1 cellular context compared by ENCODE assay signal in the genomic region with DNA sequence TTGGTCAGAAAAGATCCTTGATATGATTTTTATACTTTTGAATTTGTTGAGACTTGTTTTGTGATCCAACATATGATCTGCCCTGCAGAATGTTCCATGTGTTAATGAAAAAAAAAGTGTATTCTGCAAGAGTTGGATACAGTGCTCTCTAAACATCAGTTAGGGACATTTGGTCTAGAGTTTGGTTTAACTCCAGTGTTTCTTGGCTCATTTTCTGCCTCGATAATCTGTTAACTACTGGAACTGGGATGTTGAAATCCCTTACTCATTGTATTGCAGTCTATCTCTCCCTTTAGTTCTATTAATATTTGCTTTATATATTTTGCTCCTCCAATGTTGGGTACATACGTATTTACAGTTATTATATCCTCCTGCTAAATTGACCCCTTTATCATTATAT.
TF ChIP-seq lines count a peak whose summit lies in the region.

No MANE protein-coding gene starts in this region.

TF ChIP-seq in IMR-90, 13 proteins besides CTCF, POLR2A, EP300 and RAD21 (continued from another document):
- TF ChIP-seq, protein P1, sequence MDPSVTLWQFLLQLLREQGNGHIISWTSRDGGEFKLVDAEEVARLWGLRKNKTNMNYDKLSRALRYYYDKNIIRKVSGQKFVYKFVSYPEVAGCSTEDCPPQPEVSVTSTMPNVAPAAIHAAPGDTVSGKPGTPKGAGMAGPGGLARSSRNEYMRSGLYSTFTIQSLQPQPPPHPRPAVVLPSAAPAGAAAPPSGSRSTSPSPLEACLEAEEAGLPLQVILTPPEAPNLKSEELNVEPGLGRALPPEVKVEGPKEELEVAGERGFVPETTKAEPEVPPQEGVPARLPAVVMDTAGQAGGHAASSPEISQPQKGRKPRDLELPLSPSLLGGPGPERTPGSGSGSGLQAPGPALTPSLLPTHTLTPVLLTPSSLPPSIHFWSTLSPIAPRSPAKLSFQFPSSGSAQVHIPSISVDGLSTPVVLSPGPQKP (IDR thresholded peaks at IDR 0.05; ENCODE audit: borderline replicate concordance, low read depth, low read length), result no peak
- TF ChIP-seq SMC3 (IDR thresholded peaks at IDR 0.05; ENCODE audit: low read depth, low read length), result no peak
- no peak for TF ChIP-seq MAFK (IDR thresholded peaks at IDR 0.05; ENCODE audit: low read depth, low read length)
- no peak for TF ChIP-seq CHD1 (IDR thresholded peaks at IDR 0.05; ENCODE audit: low read depth, low read length)
TF ChIP-seq in IMR-90: peak in this region for 1.
